22 cellular contexts compared by ENCODE assay signal in the genomic region with DNA sequence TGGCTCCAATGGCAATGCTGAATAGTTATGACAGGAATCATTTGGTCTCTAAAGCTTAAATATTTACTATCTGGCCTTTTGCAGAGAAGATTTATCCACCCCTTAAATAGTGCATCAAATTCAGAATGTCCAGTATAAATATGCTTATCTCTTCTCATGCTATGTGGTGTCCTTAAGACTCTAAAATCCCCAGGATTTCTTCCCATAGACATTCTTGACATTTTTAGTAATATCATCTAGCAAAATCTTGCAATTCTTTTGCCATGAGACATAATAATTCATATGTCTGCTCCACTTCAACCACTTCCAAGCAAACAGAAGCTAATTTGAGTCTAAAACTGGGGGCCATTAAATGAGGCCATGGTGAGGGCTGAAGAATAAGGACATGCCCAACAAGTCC.
"Had no signal": no experiment of that assay in that cellular context is flagged by ENCODE, and none has a peak within 500 bp of the region (broad histone marks: within the 10 kb centered on the region; RNA-seq: fewer than 3 reads in every experiment).

No MANE protein-coding gene starts in this region.

- H2AFZ ChIP-seq: hepatocyte had no signal

- H3K79me2 ChIP-seq: hepatocyte had no signal

- ATAC-seq: foreskin keratinocyte; left lobe of liver; mucosa of descending colon; naive thymus-derived CD8-positive, alpha-beta T cell; right cardiac atrium; stimulated activated effector memory CD8-positive, alpha-beta T cell treated with anti-CD3 and anti-CD28 coated beads, Interleukin-12 subunit alpha, Interleukin-12 subunit beta, amount 100 ng/mL, for 72 hours; stimulated activated naive CD8-positive, alpha-beta T cell treated with anti-CD3 and anti-CD28 coated beads, Interleukin-15, Interleukin-2, amounts not matched to agents 100 U/mL and 50 U/mL, for 24 hours had no signal

- H3K4me1 ChIP-seq: colonic mucosa, esophagus squamous epithelium, foreskin keratinocyte, suprapubic skin, thyroid gland, upper lobe of left lung, uterus had no signal

- H3K27me3 ChIP-seq: colonic mucosa, esophagus squamous epithelium, foreskin keratinocyte, hepatocyte, neutrophil, ovary, suprapubic skin, thyroid gland, upper lobe of left lung, uterus had no signal

- DNase-seq: colonic mucosa; dermis blood vessel endothelial cell; esophagus squamous epithelium; foreskin keratinocyte; head of caudate nucleus; mammary epithelial cell; mucosa of descending colon; naive thymus-derived CD8-positive, alpha-beta T cell; ovary; right cardiac atrium; stimulated activated CD4-positive, alpha-beta T cell treated with anti-CD3 and anti-CD28 coated beads, Interleukin-2, amount 100 ng/mL, for 48 hours; stimulated activated CD8-positive, alpha-beta memory T cell treated with anti-CD3 and anti-CD28 coated beads, Interleukin-4, amount 100 ng/mL, for 48 hours; stimulated activated naive CD8-positive, alpha-beta T cell treated with anti-CD3 and anti-CD28 coated beads, Interleukin-15, Interleukin-2, amounts not matched to agents 100 U/mL and 50 U/mL, for 24 hours; thyroid gland; upper lobe of left lung; uterus had no signal

- H3K27ac ChIP-seq: colonic mucosa, esophagus squamous epithelium, foreskin keratinocyte, hepatocyte, neutrophil, ovary, suprapubic skin, thyroid gland, upper lobe of left lung, uterus had no signal

- H3K9me3 ChIP-seq: colonic mucosa, esophagus squamous epithelium, mucosa of descending colon, neutrophil, ovary, suprapubic skin, thyroid gland, upper lobe of left lung, uterus had no signal

- H3K36me3 ChIP-seq: colonic mucosa, esophagus squamous epithelium, neutrophil, ovary, suprapubic skin, thyroid gland, upper lobe of left lung, uterus had no signal

- H3K4me2 ChIP-seq: hepatocyte, smooth muscle cell had no signal

- H3K4me3 ChIP-seq: colonic mucosa, esophagus squamous epithelium, hepatocyte, mucosa of descending colon, ovary, smooth muscle cell, suprapubic skin, thyroid gland, upper lobe of left lung, uterus had no signal
